ENCODE assay signal across 8 cellular contexts in genomic region chr19:45079063-45079910, GRCh38. TPM values are rescaled to one million over a fixed set of nuclear protein-coding genes. Genes with fewer than 3 reads are reported as not detected.
DNase-seq lines count a peak whose midpoint lies in the region; ATAC-seq and TF ChIP-seq lines count a peak whose summit lies in the region.

GEMIN7 (plus strand) TSS chr19:45079260; CDS start chr19:45090115, 10,855 bp downstream.

- peaks cover 49% of the 10 kb centered on the region for H3K79me2 ChIP-seq in mammary epithelial cell (ENCODE audit: insufficient read depth, low read length)

- no peaks in the 10 kb centered on the region for H3K9me3 Mint-ChIP-seq in CD4-positive, alpha-beta T cell

- no peaks in the 10 kb centered on the region for H3K27me3 ChIP-seq in CD4-positive, alpha-beta T cell (ENCODE audit: control insufficient read depth, insufficient read depth, low read length)
- H3K27me3 ChIP-seq in H7 (ENCODE audit: control insufficient read depth, insufficient read depth, low read length): no peaks in the 10 kb centered on the region
- H3K27me3 ChIP-seq in mammary epithelial cell (ENCODE audit: insufficient read depth, low read length): no peaks in the 10 kb centered on the region
- H3K27me3 ChIP-seq in spleen (replicated peaks in 1 of 7): no peaks in the 10 kb centered on the region

- peaks cover 17% of the 10 kb centered on the region for H3K36me3 Mint-ChIP-seq in CD4-positive, alpha-beta T cell (ENCODE audit: low read depth)

- POLR2A ChIA-PET in CD4-positive, alpha-beta T cell (lab: Charles Lee): interaction anchor here (0.7 to 4.0 kb wide), 5 partner anchors 13 to 180 kb away, joined by 3 to 49 read pairs (median 3); partner anchors contain the start of genes BLOC1S3, CLASRP, PPP1R37 and TRAPPC6A

- CTCF ChIA-PET in CD4-positive, alpha-beta T cell (lab: Charles Lee): interaction anchor here (1.0 to 2.4 kb wide), 3 partner anchors 13 to 46 kb away, joined by 3 to 15 read pairs (median 5); partner anchors contain the start of gene PPP1R37
- CTCF ChIA-PET in mammary epithelial cell (lab: Charles Lee; ENCODE audit: low non-redundant PET): interaction anchor here (0.7 kb wide), 1 partner anchor 400 kb away, joined by 9 read pairs; no protein-coding TSS in a partner anchor

- DNase-seq in CD4-positive, alpha-beta T cell: peak; percentile 61 to 84 (median 70)
- DNase-seq in H7: peak; percentile 95
- DNase-seq in NCI-H2171 treated with DMSO at 0.1 percent for 48 hours (lab: John Stamatoyannopoulos, UW): peak; percentile 81
- peak; percentile 69 for DNase-seq in mammary epithelial cell
- DNase-seq in iPS-NIHi7 (ENCODE audit: extremely low spot score): peak; percentile 82
- peak; percentile 94 for DNase-seq in spleen

- peak within 1 kb of the TSS; percentile 93 for H3K4me3 Mint-ChIP-seq in CD4-positive, alpha-beta T cell

- H4K20me1 ChIP-seq in mammary epithelial cell (ENCODE audit: insufficient read depth, low read length): no peaks in the 10 kb centered on the region

- H3K4me3 ChIP-seq in H7 (ENCODE audit: insufficient read depth, low read depth, low read length): peak within 1 kb of the TSS; percentile 72
- H3K4me3 ChIP-seq in WI38 (ENCODE audit: low read depth, low read length): peak within 1 kb of the TSS; percentile 99
- H3K4me3 ChIP-seq in mammary epithelial cell (replicated peaks in 1 of 3; ENCODE audit: insufficient read depth in 1 of 3, low read depth in 2 of 3, low read length in 3 of 3): peak within 1 kb of the TSS; percentile 94 to 100 (median 96)
- peak within 1 kb of the TSS; percentile 79 to 99 (median 84) for H3K4me3 ChIP-seq in spleen

- H2AFZ ChIP-seq in mammary epithelial cell (ENCODE audit: low read depth, low read length): peak within 1 kb of the TSS; percentile 99

- H3K27ac Mint-ChIP-seq in CD4-positive, alpha-beta T cell: peak within 1 kb of the TSS; percentile 79

- H3K9me3 ChIP-seq in CD4-positive, alpha-beta T cell (ENCODE audit: control insufficient read depth, low read length): no peaks in the 10 kb centered on the region
- no peaks in the 10 kb centered on the region for H3K9me3 ChIP-seq in mammary epithelial cell (replicated peaks; ENCODE audit: insufficient read depth, low read length)
- H3K9me3 ChIP-seq in spleen: no peaks in the 10 kb centered on the region

- peaks cover 5% of the 10 kb centered on the region for H3K36me3 ChIP-seq in H7 (replicated peaks; ENCODE audit: control insufficient read depth, insufficient read depth, low read length)
- peaks cover 10% of the 10 kb centered on the region for H3K36me3 ChIP-seq in mammary epithelial cell (ENCODE audit: insufficient read depth, low read length)
- H3K36me3 ChIP-seq in spleen: peaks cover 0 to 28% (median 11%) of the 10 kb centered on the region in 6 donors

- peak within 1 kb of the TSS; percentile 75 for H3K27ac ChIP-seq in CD4-positive, alpha-beta T cell (ENCODE audit: low read depth, low read length)
- H3K27ac ChIP-seq in mammary epithelial cell (ENCODE audit: insufficient read depth, low read depth, low read length) (peak within 1 kb of the TSS; percentile 80), spleen (peak within 1 kb of the TSS; percentile 52 to 90 (median 86))

- TF ChIP-seq POLR2A in spleen (IDR thresholded peaks at IDR 0.05): peak in 1 of 3 donors; percentile 73

- H3K4me1 Mint-ChIP-seq in CD4-positive, alpha-beta T cell (ENCODE audit: low read depth): peaks cover 45% of the 10 kb centered on the region

- dilution Hi-C loops in mammary epithelial cell (cut with HindIII; ENCODE audit: low sequenced_read_pairs): no loop called here

- in situ Hi-C loops in mammary epithelial cell (cut with MboI; ENCODE audit: low sequenced_read_pairs in 2 of 2): no loop called here

- no peaks in the 10 kb centered on the region for H3K27me3 Mint-ChIP-seq in CD4-positive, alpha-beta T cell

- TSS peak; percentile 53 for BruUV-seq in mammary epithelial cell (replicated peaks; lab: Mats Ljungman, UMichigan)

- H3K9ac ChIP-seq in mammary epithelial cell (ENCODE audit: insufficient read depth, low read length): peak within 1 kb of the TSS; percentile 95

- intact Hi-C loops in CD4-positive, alpha-beta T cell (cut with DNase I, micrococcal nuclease): loop anchor here (1.0 to 2.0 kb wide), 3 partner anchors 14 to 100 kb away; partner anchors contain the start of genes CLASRP (in 1 of the 2) and PPP1R37 (in 1 of the 2)
- intact Hi-C loops in mammary epithelial cell (cut with micrococcal nuclease): loop anchor here (1.0 to 5.0 kb wide), 3 partner anchors 13 to 98 kb away; partner anchors contain the start of genes BLOC1S3 and TRAPPC6A
- intact Hi-C loops in spleen (cut with DNase I; ENCODE audit: low total_unique reads): no loop called here

- peak; percentile 72 for ATAC-seq in CD4-positive, alpha-beta T cell (ENCODE audit: poor library complexity)
- ATAC-seq in HG03457 (IDR thresholded peaks at IDR 0.05; ENCODE audit: unreplicated experiment): no peak

- H3K4me1 ChIP-seq in mammary epithelial cell (ENCODE audit: insufficient read depth, low read length) (peaks cover 20% of the 10 kb centered on the region), spleen (peaks cover 25 to 83% (median 64%) of the 10 kb centered on the region in 6 donors)

- WGBS in mammary epithelial cell (ENCODE audit: low coverage, missing lambda C conversion rate): 1% methylated on average over 49 of the region's 61 CpGs
- 0 to 1% (median 0%) methylated on average over 31 to 61 of the region's 61 CpGs for WGBS in spleen, 5 donors

- no peak for TF ChIP-seq CTCF in CD4-positive, alpha-beta T cell (IDR thresholded peaks at IDR 0.05)
- TF ChIP-seq CTCF in WI38 (IDR thresholded peaks at IDR 0.05; ENCODE audit: low read depth, low read length): no peak
- TF ChIP-seq CTCF in mammary epithelial cell (conservative IDR thresholded peaks at IDR 0.05 in 1 of 2, IDR thresholded peaks at IDR 0.05 in 1 of 2; ENCODE audit: extremely low read depth in 1 of 2, insufficient read depth in 1 of 2, low read depth in 1 of 2, low read length in 2 of 2): no peak
- TF ChIP-seq CTCF in spleen (IDR thresholded peaks at IDR 0.05 in 8 of 11, conservative IDR thresholded peaks at IDR 0.05 in 3 of 11): peak in 1 of 11 experiments; percentile 14

- peak within 1 kb of the TSS; percentile 87 for H3K4me2 ChIP-seq in mammary epithelial cell (ENCODE audit: insufficient read depth, low read depth, low read length)

RNA-seq across cellular contexts. Expression of gene GEMIN7, which starts in this region (rescaled TPM):
- total RNA-seq in CD4-positive, alpha-beta T cell: 1 to 10 TPM; 4.0 to 4.8 TPM
- total RNA-seq in H7 (2014; rRNA removed; shearing (Covaris generic)): 72.2 and 77.0 TPM in 2 replicates
- 10 to 100 TPM in 1 of 2 donors, 1 to 10 TPM in 1; 9.5 to 18.6 TPM for total RNA-seq in mammary epithelial cell
- 41.3 TPM for polyA plus RNA-seq in mammary epithelial cell
- polyA minus RNA-seq in mammary epithelial cell: 4.1 TPM
- total RNA-seq in spleen: 10 to 100 TPM; 19.6 to 33.4 (median 23.1) TPM
- polyA plus RNA-seq in spleen: 10 to 100 TPM; 43.6 to 51.1 (median 49.7) TPM
